Comparison of ENCODE assay signal across 17 cellular contexts in genomic region chr2:128506127-128506526, GRCh38.
DNase-seq lines count a peak whose midpoint lies in the region.
"Had no signal": no experiment of that assay in that cellular context is flagged by ENCODE, and none has a peak within 500 bp of the region (broad histone marks: within the 10 kb centered on the region; RNA-seq: fewer than 3 reads in every experiment).

No MANE protein-coding gene starts in this region.

- H3K36me3 ChIP-seq in BLaER1 (peaks cover 4% of the 10 kb centered on the region; the same call in 1 of the 2 replicates), KOPT-K1 (ENCODE audit: insufficient read depth, low read length) (no peaks in the 10 kb centered on the region)

- H3K4me3 ChIP-seq in BLaER1 = no peak overlapping the region
- H3K4me3 ChIP-seq: GM23338 had no signal

- intact Hi-C loops in posterior vena cava (cut with DNase I) = no loop called here

- peaks cover 18% of the 10 kb centered on the region for H4K20me1 ChIP-seq in BLaER1

- H3K4me2 ChIP-seq in BLaER1 = peak overlapping the region; percentile 27; the same call in 1 of the 2 replicates
- H3K4me2 ChIP-seq: GM23338 had no signal

- no peak overlapping the region for H3K9ac ChIP-seq in BLaER1

- no peaks in the 10 kb centered on the region for H3K27me3 ChIP-seq in BLaER1

- no peaks in the 10 kb centered on the region for H3K4me1 Mint-ChIP-seq in T-helper 2 cell treated with Interferon-gamma antibody and Interleukin-4, amounts not matched to agents 5 μg/mL and 100 μg/mL, for 36 hours (ENCODE audit: low read depth)
- H3K4me1 Mint-ChIP-seq: CD4-positive, alpha-beta memory T cell; GM23338 had no signal

- H3K9me3 Mint-ChIP-seq in T-helper 2 cell treated with Interferon-gamma antibody and Interleukin-4, amounts not matched to agents 5 μg/mL and 100 μg/mL, for 36 hours = no peaks in the 10 kb centered on the region
- H3K9me3 Mint-ChIP-seq: CD4-positive, alpha-beta memory T cell; GM23338; H9 had no signal

- no peaks in the 10 kb centered on the region for H3K36me3 Mint-ChIP-seq in T-helper 2 cell treated with Interferon-gamma antibody and Interleukin-4, amounts not matched to agents 5 μg/mL and 100 μg/mL, for 36 hours (ENCODE audit: low read depth)
- H3K36me3 Mint-ChIP-seq: CD4-positive, alpha-beta memory T cell had no signal

- peak; percentile 42 for DNase-seq in activated effector memory CD4-positive, alpha-beta T cell treated with anti-CD3 and anti-CD28 coated beads, Interleukin-2, amount 50 U/mL, for 16 hours
- no peak for DNase-seq in activated effector memory CD4-positive, alpha-beta T cell treated with Interleukin-2 at 50 U/mL for 16 hours
- peak; percentile 16 for DNase-seq in posterior vena cava (ENCODE audit: low spot score)
- no peak for DNase-seq in stimulated activated naive CD4-positive, alpha-beta T cell treated with Interleukin-2 at 50 U/mL for 16 hours (lab: John Stamatoyannopoulos, UW)
- DNase-seq in NCI-H187 (lab: John Stamatoyannopoulos, UW) = no peak
- no peak for DNase-seq in T-helper 2 cell treated with Interferon-gamma antibody and Interleukin-4, amounts not matched to agents 5 μg/mL and 100 μg/mL, for 36 hours (ENCODE audit: low spot score)
- DNase-seq: 8988T; Calu3; CD4-positive, alpha-beta memory T cell; COR-L47; DMS53; DMS79 treated with DMSO at 0.1 percent for 48 hours; GF-D8; H9 had no signal

- peaks cover 20% of the 10 kb centered on the region for H3K27me3 Mint-ChIP-seq in T-helper 2 cell treated with Interferon-gamma antibody and Interleukin-4, amounts not matched to agents 5 μg/mL and 100 μg/mL, for 36 hours (ENCODE audit: low read depth)

- H3K27ac Mint-ChIP-seq in T-helper 2 cell treated with Interferon-gamma antibody and Interleukin-4, amounts not matched to agents 5 μg/mL and 100 μg/mL, for 36 hours = no peak overlapping the region
- H3K27ac Mint-ChIP-seq: CD4-positive, alpha-beta memory T cell; GM23338; H9 had no signal

- 0 out of 2 replicates have a peak, but pooled peaks cover 4% of the 10 kb centered on the region for H3K9me3 ChIP-seq in BLaER1
- H3K9me3 ChIP-seq in KOPT-K1 (ENCODE audit: insufficient read depth, low read length, poor library complexity, severe bottlenecking) = no peaks in the 10 kb centered on the region

- peaks cover 60% of the 10 kb centered on the region for H3K4me1 ChIP-seq in BLaER1

- H3K27ac ChIP-seq in BLaER1 (no peak overlapping the region), KOPT-K1 (ENCODE audit: low read depth, low read length, poor library complexity, severe bottlenecking) (peak overlapping the region; percentile 83)

- H3K4me3 Mint-ChIP-seq in T-helper 2 cell treated with Interferon-gamma antibody and Interleukin-4, amounts not matched to agents 5 μg/mL and 100 μg/mL, for 36 hours = no peak overlapping the region
- H3K4me3 Mint-ChIP-seq: CD4-positive, alpha-beta memory T cell; GM23338; H9 had no signal

Comparison
In these comparisons a context has a peak if more than half of its experiments do, and no peak if none do; other contexts are left out.
1. DNase-seq: peak in activated effector memory CD4-positive, alpha-beta T cell treated with anti-CD3 and anti-CD28 coated beads, Interleukin-2, amount 50 U/mL, for 16 hours (single experiment) and posterior vena cava (single experiment); none in activated effector memory CD4-positive, alpha-beta T cell treated with Interleukin-2 at 50 U/mL for 16 hours (single experiment), stimulated activated naive CD4-positive, alpha-beta T cell treated with Interleukin-2 at 50 U/mL for 16 hours (single experiment), NCI-H187 (0 of 2) and T-helper 2 cell treated with Interferon-gamma antibody and Interleukin-4, amounts not matched to agents 5 μg/mL and 100 μg/mL, for 36 hours (single experiment).